Comparison of ENCODE assay signal across 14 cellular contexts in genomic region chr7:36202347-36202896, GRCh38. TPM values are rescaled to one million over a fixed set of nuclear protein-coding genes. Genes with fewer than 3 reads are reported as not detected.
A peak's percentile ranks its signal among the peaks of the same experiment; 100 is the strongest.
DNase-seq lines count a peak whose midpoint lies in the region; ATAC-seq and TF ChIP-seq lines count a peak whose summit lies in the region.
"Had no signal": no experiment of that assay in that cellular context is flagged by ENCODE, and none has a peak within 500 bp of the region (broad histone marks: within the 10 kb centered on the region; RNA-seq: fewer than 3 reads in every experiment).

No MANE protein-coding gene starts in this region.

- H3K27me3 ChIP-seq in left ventricle myocardium inferior (ENCODE audit: low read depth): no peaks in the 10 kb centered on the region
- no peaks in the 10 kb centered on the region for H3K27me3 ChIP-seq in right atrium auricular region
- H3K27me3 ChIP-seq in gastroesophageal sphincter: no peaks in the 10 kb centered on the region
- H3K27me3 ChIP-seq in thymus (ENCODE audit: control insufficient read depth, insufficient read depth): no peaks in the 10 kb centered on the region
- H3K27me3 ChIP-seq: neural progenitor cell had no signal

- H3K4me3 ChIP-seq in left ventricle myocardium inferior (no peak overlapping the region), right atrium auricular region (no peak overlapping the region), gastroesophageal sphincter (no peak overlapping the region), thymus (ENCODE audit: low read length) (no peak overlapping the region)
- H3K4me3 ChIP-seq: neural progenitor cell had no signal

- peak overlapping the region; percentile 49 for H3K4me3 Mint-ChIP-seq in T-helper 17 cell
- H3K4me3 Mint-ChIP-seq: CD8-positive, alpha-beta memory T cell; immature natural killer cell; neural progenitor cell had no signal

- no peaks in the 10 kb centered on the region for H3K36me3 Mint-ChIP-seq in T-helper 17 cell (ENCODE audit: low read depth)
- H3K36me3 Mint-ChIP-seq: immature natural killer cell, neural progenitor cell had no signal

- TF ChIP-seq CTCF in left ventricle myocardium inferior (IDR thresholded peaks at IDR 0.05; ENCODE audit: borderline replicate concordance) (no peak), right atrium auricular region (IDR thresholded peaks at IDR 0.05) (no peak), gastroesophageal sphincter (IDR thresholded peaks at IDR 0.05) (no peak)

- H3K36me3 ChIP-seq in left ventricle myocardium inferior: no peaks in the 10 kb centered on the region
- H3K36me3 ChIP-seq in right atrium auricular region: no peaks in the 10 kb centered on the region
- H3K36me3 ChIP-seq in gastroesophageal sphincter: no peaks in the 10 kb centered on the region
- no peaks in the 10 kb centered on the region for H3K36me3 ChIP-seq in thymus (ENCODE audit: control insufficient read depth, insufficient read depth)
- H3K36me3 ChIP-seq: neural progenitor cell had no signal

- no peak for DNase-seq in left ventricle myocardium inferior
- DNase-seq in right atrium auricular region (ENCODE audit: low spot score): no peak
- DNase-seq in T-helper 17 cell: no peak
- DNase-seq in T-helper 9 cell: no peak
- no peak for DNase-seq in stimulated activated CD4-positive, alpha-beta T cell treated with anti-CD3 and anti-CD28 coated beads, Interleukin-1b, Interleukin-23, amount 100 ng/mL, for 48 hours
- DNase-seq: CD8-positive, alpha-beta memory T cell; immature natural killer cell; mammary epithelial cell; NCI-H748 treated with DMSO at 0.1 percent for 48 hours; stimulated activated CD4-positive, alpha-beta T cell treated with anti-CD3 and anti-CD28 coated beads, Interleukin-4, amount 100 ng/mL, for 24 hours had no signal

- H3K4me1 Mint-ChIP-seq in T-helper 17 cell: peaks cover 39% of the 10 kb centered on the region

- H3K9me3 ChIP-seq in left ventricle myocardium inferior (replicated peaks) (no peaks in the 10 kb centered on the region), right atrium auricular region (no peaks in the 10 kb centered on the region), T-helper 17 cell (ENCODE audit: control insufficient read depth, low read length, poor library complexity, severe bottlenecking) (no peaks in the 10 kb centered on the region), gastroesophageal sphincter (no peaks in the 10 kb centered on the region), thymus (ENCODE audit: control insufficient read depth) (no peaks in the 10 kb centered on the region)

- TF ChIP-seq POLR2A in gastroesophageal sphincter (IDR thresholded peaks at IDR 0.05): no peak

- ATAC-seq in T-helper 17 cell (peak; percentile 58), gastroesophageal sphincter (peak; percentile 30), GM19397 (IDR thresholded peaks at IDR 0.05; ENCODE audit: unreplicated experiment) (no peak)

- 28 to 40% methylated on average over 1 to 4 of the region's 11 CpGs for WGBS in gastroesophageal sphincter (ENCODE audit: low coverage in 1 of 2), 2 donors
- 34% methylated on average over 11 of the region's 11 CpGs for WGBS in thymus

- peak overlapping the region; percentile 91 for H3K27ac Mint-ChIP-seq in T-helper 17 cell
- H3K27ac Mint-ChIP-seq: immature natural killer cell had no signal

- no peak for TF ChIP-seq EP300 in gastroesophageal sphincter (IDR thresholded peaks at IDR 0.05)

- peaks cover 68% of the 10 kb centered on the region for H3K4me1 ChIP-seq in left ventricle myocardium inferior
- H3K4me1 ChIP-seq in right atrium auricular region: peaks cover 0 to 50% of the 10 kb centered on the region in 2 donors
- H3K4me1 ChIP-seq in gastroesophageal sphincter: peaks cover 2 to 61% (median 18%) of the 10 kb centered on the region in 3 donors
- peaks cover 35% of the 10 kb centered on the region for H3K4me1 ChIP-seq in thymus (ENCODE audit: control insufficient read depth, insufficient read depth, low read length)

- H3K27ac ChIP-seq in left ventricle myocardium inferior (replicated peaks) (peak overlapping the region; percentile 39), right atrium auricular region (no peak overlapping the region), gastroesophageal sphincter (peak overlapping the region in 3 of 4 donors; percentile 44 to 90 (median 85)), thymus (ENCODE audit: low read depth) (peak overlapping the region; percentile 13)
- H3K27ac ChIP-seq: neural progenitor cell had no signal

- intact Hi-C loops in left ventricle myocardium inferior (cut with micrococcal nuclease): loop anchor here (10.0 kb wide), 1 partner anchor 72 kb away; no protein-coding TSS in a partner anchor

- H3K27me3 Mint-ChIP-seq in T-helper 17 cell: no peaks in the 10 kb centered on the region

RNA-seq across cellular contexts. Expression of gene EEPD1, which starts 49.4 kb away (rescaled TPM):
- total RNA-seq in left ventricle myocardium inferior: 7.1 TPM
- total RNA-seq in right atrium auricular region: 1 to 10 TPM; 4.0 to 6.8 TPM
- total RNA-seq in T-helper 17 cell: 10 to 100 TPM; 15.7 to 20.7 TPM
- total RNA-seq in gastroesophageal sphincter: 10 to 100 TPM; 12.4 to 36.2 (median 20.4) TPM
- 16.9 TPM for polyA plus RNA-seq in thymus

Comparison
In these comparisons a context has a peak if more than half of its experiments do, and no peak if none do; other contexts are left out.
1. H3K27ac ChIP-seq: peak in left ventricle myocardium inferior (single experiment), gastroesophageal sphincter (3 of 4) and thymus (single experiment); none in right atrium auricular region (0 of 2).